In genomic region chr7:30575910-30576309, GRCh38 we compare ENCODE assay signal across 17 cellular contexts. TPM values are rescaled to one million over a fixed set of nuclear protein-coding genes. Genes with fewer than 3 reads are reported as not detected.
A peak's percentile ranks its signal among the peaks of the same experiment; 100 is the strongest.
DNase-seq lines count a peak whose midpoint lies in the region; ATAC-seq, FAIRE-seq and TF ChIP-seq lines count a peak whose summit lies in the region.
"Had no signal": no experiment of that assay in that cellular context is flagged by ENCODE, and none has a peak within 500 bp of the region (broad histone marks: within the 10 kb centered on the region; RNA-seq: fewer than 3 reads in every experiment).

No MANE protein-coding gene starts in this region.

- peaks cover 73% of the 10 kb centered on the region for H3K9me3 Mint-ChIP-seq in GM23338
- H3K9me3 Mint-ChIP-seq in central memory CD8-positive, alpha-beta T cell = no peaks in the 10 kb centered on the region
- peaks cover 5% of the 10 kb centered on the region for H3K9me3 Mint-ChIP-seq in activated naive CD8-positive, alpha-beta T cell treated with anti-CD3 and anti-CD28 coated beads for 36 hours

- H3K4me3 ChIP-seq in A549 = no peak overlapping the region
- no peak overlapping the region for H3K4me3 ChIP-seq in GM23338

- no peak for DNase-seq in A549 (ENCODE audit: low read depth in 1 of 2, low spot score in 1 of 2)
- peak; percentile 35 for DNase-seq in GM23338 (ENCODE audit: low spot score)
- peak; percentile 9 for DNase-seq in M059J (ENCODE audit: low read depth)
- DNase-seq in central memory CD8-positive, alpha-beta T cell (ENCODE audit: low spot score in 2 of 2) = no peak
- no peak for DNase-seq in activated naive CD8-positive, alpha-beta T cell treated with anti-CD3 and anti-CD28 coated beads for 36 hours
- DNase-seq in kidney glomerular epithelial cell (lab: John Stamatoyannopoulos, UW) = no peak
- DNase-seq: BE2C; CD4-positive, alpha-beta memory T cell; COR-L47; GOT3; H9; HFFc6; IMR-90; KG1 had no signal

- no peak overlapping the region for H3K4me3 Mint-ChIP-seq in GM23338
- H3K4me3 Mint-ChIP-seq in central memory CD8-positive, alpha-beta T cell = no peak overlapping the region
- H3K4me3 Mint-ChIP-seq in activated naive CD8-positive, alpha-beta T cell treated with anti-CD3 and anti-CD28 coated beads for 36 hours = no peak overlapping the region
- H3K4me3 Mint-ChIP-seq: CD4-positive, alpha-beta memory T cell; H9; HFFc6 had no signal

- POLR2A ChIA-PET in A549 (lab: Yijun Ruan, JAX) = no interaction called here

- peak; percentile 46 for FAIRE-seq in A549 (lab: Jason Lieb, UNC)
- FAIRE-seq: GM12891 had no signal

- H2AFZ ChIP-seq in GM23338 = no peak overlapping the region

- H3K9me2 ChIP-seq in GM23338 (ENCODE audit: insufficient read depth) = peaks cover 4% of the 10 kb centered on the region; the same call in 1 of the 2 replicates

- H3K4me2 ChIP-seq in A549 = no peak overlapping the region
- no peak overlapping the region for H3K4me2 ChIP-seq in GM23338

- 93% methylated on average over 2 of the region's 2 CpGs for WGBS in A549 (ENCODE audit: missing lambda C conversion rate)

- H3K27me3 Mint-ChIP-seq in GM23338 (ENCODE audit: insufficient read depth, low read depth, poor library complexity) = no peaks in the 10 kb centered on the region
- no peaks in the 10 kb centered on the region for H3K27me3 Mint-ChIP-seq in central memory CD8-positive, alpha-beta T cell
- no peaks in the 10 kb centered on the region for H3K27me3 Mint-ChIP-seq in activated naive CD8-positive, alpha-beta T cell treated with anti-CD3 and anti-CD28 coated beads for 36 hours
- H3K27me3 Mint-ChIP-seq: CD4-positive, alpha-beta memory T cell had no signal

- H3K27ac ChIP-seq in A549 = no peak overlapping the region
- H3K27ac ChIP-seq in GM23338 (ENCODE audit: low read depth) = no peak overlapping the region
- H3K27ac ChIP-seq: C4-2B had no signal

- no peaks in the 10 kb centered on the region for H3K79me2 ChIP-seq in GM23338 (replicated peaks; ENCODE audit: insufficient read depth)

- TF ChIP-seq CTCF in A549 (IDR thresholded peaks at IDR 0.05) (no peak), GM23338 (conservative IDR thresholded peaks at IDR 0.05; ENCODE audit: low read depth in 2 of 2) (no peak)

- H3K4me1 ChIP-seq in A549 = no peaks in the 10 kb centered on the region
- no peaks in the 10 kb centered on the region for H3K4me1 ChIP-seq in GM23338 (ENCODE audit: insufficient read depth)
- H3K4me1 ChIP-seq: BE2C had no signal

- ATAC-seq in A549 (no peak), GM23338 (no peak), HG02840 (IDR thresholded peaks at IDR 0.05; ENCODE audit: low FRiP score, unreplicated experiment) (no peak)
- no peak for ATAC-seq in central memory CD8-positive, alpha-beta T cell (replicated peaks; ENCODE audit: extremely low read depth, poor library complexity, severe bottlenecking)

- no peaks in the 10 kb centered on the region for H3K4me1 Mint-ChIP-seq in GM23338
- no peaks in the 10 kb centered on the region for H3K4me1 Mint-ChIP-seq in central memory CD8-positive, alpha-beta T cell
- H3K4me1 Mint-ChIP-seq in activated naive CD8-positive, alpha-beta T cell treated with anti-CD3 and anti-CD28 coated beads for 36 hours = peaks cover 6% of the 10 kb centered on the region
- H3K4me1 Mint-ChIP-seq: H9 had no signal

- peaks cover 28% of the 10 kb centered on the region for H3K36me3 ChIP-seq in GM23338 (ENCODE audit: insufficient read depth)

- CTCF ChIA-PET in A549 (lab: Yijun Ruan, JAX) = interaction anchor here (1.1 kb wide), 1 partner anchor 11 kb away, joined by 4 read pairs; no protein-coding TSS in a partner anchor

- H3K36me3 Mint-ChIP-seq in GM23338 (ENCODE audit: low read depth) = peaks cover 91% of the 10 kb centered on the region
- peaks cover 27% of the 10 kb centered on the region for H3K36me3 Mint-ChIP-seq in central memory CD8-positive, alpha-beta T cell (ENCODE audit: insufficient read depth)
- H3K36me3 Mint-ChIP-seq in activated naive CD8-positive, alpha-beta T cell treated with anti-CD3 and anti-CD28 coated beads for 36 hours = peaks cover 39% of the 10 kb centered on the region

- no peaks in the 10 kb centered on the region for H3F3A ChIP-seq in GM23338 (replicated peaks; ENCODE audit: low read depth)

- no peak overlapping the region for H3K27ac Mint-ChIP-seq in GM23338
- H3K27ac Mint-ChIP-seq in central memory CD8-positive, alpha-beta T cell (ENCODE audit: low read depth) = peak overlapping the region; percentile 27
- no peak overlapping the region for H3K27ac Mint-ChIP-seq in activated naive CD8-positive, alpha-beta T cell treated with anti-CD3 and anti-CD28 coated beads for 36 hours
- H3K27ac Mint-ChIP-seq: H9, HFFc6 had no signal

- H3K27me3 ChIP-seq in GM23338 (ENCODE audit: insufficient read depth) = no peaks in the 10 kb centered on the region
- H3K27me3 ChIP-seq: BE2C had no signal

- no peak for TF ChIP-seq RAD21 in A549 (conservative IDR thresholded peaks at IDR 0.05 in 1 of 2, IDR thresholded peaks at IDR 0.05 in 1 of 2)

- peaks cover 19% of the 10 kb centered on the region; the same call in 1 of the 3 replicates for H3K9me3 ChIP-seq in A549

- TF ChIP-seq POLR2A in A549 (IDR thresholded peaks at IDR 0.05; ENCODE audit: low read length) = no peak

- H4K20me1 ChIP-seq in GM23338 (replicated peaks; ENCODE audit: insufficient read depth) = no peaks in the 10 kb centered on the region

- TF ChIP-seq EP300 in A549 (IDR thresholded peaks at IDR 0.05) = no peak

TF ChIP-seq in A549, 52 proteins besides CTCF, POLR2A, EP300 and RAD21:
- TF ChIP-seq ZFP36 (IDR thresholded peaks at IDR 0.05; ENCODE audit: borderline replicate concordance, partially characterized antibody) (peak; percentile 82), TFCP2L1 (CRISPR knock-in tag; IDR thresholded peaks at IDR 0.05) (no peak), HOXA7 (CRISPR knock-in tag; IDR thresholded peaks at IDR 0.05) (no peak)

TF ChIP-seq in GM23338, 12 proteins besides CTCF, POLR2A, EP300 and RAD21:
- TF ChIP-seq ETS1 (IDR thresholded peaks at IDR 0.05) = no peak
- no peak for TF ChIP-seq STAT1 (IDR thresholded peaks at IDR 0.05; ENCODE audit: unreplicated experiment)
- TF ChIP-seq EZH2phosphoT487 (IDR thresholded peaks at IDR 0.05; ENCODE audit: unreplicated experiment) = no peak
- no peak for TF ChIP-seq EZH2 (IDR thresholded peaks at IDR 0.05; ENCODE audit: low read depth, unreplicated experiment)
- TF ChIP-seq POLR2AphosphoS5 (IDR thresholded peaks at IDR 0.05; ENCODE audit: low read depth) = no peak
TF ChIP-seq in GM23338: peak in this region for 0.

RNA-seq across cellular contexts. Expression of gene GARS1, which starts 18.8 kb away (rescaled TPM):
- polyA plus RNA-seq in A549 (2011; rRNA removed) (608 and 654 TPM in 2 replicates), A549 (2017; fragmentation: RNase III; extraction: RNeasy Plus Mini Kit Qiagen cat#74134 plus additional on column Dnase treatment) (134 to 159 TPM (median 140 TPM) in 3 replicates), GM23338 (2016; fragmentation: Nextera tagmentation; extraction: Ambion mirVana) (198 and 207 TPM in 2 replicates)
- polyA plus RNA-seq in A549 (2012; cell fraction: cytosol; rRNA removed) = 291 and 297 TPM in 2 replicates
- 219 and 296 TPM in 2 replicates for polyA plus RNA-seq in A549 (2012; cell fraction: nucleus; rRNA removed)
- 724 and 778 TPM in 2 replicates for polyA minus RNA-seq in A549 (2011; rRNA and poly(A)+ RNA removed)
- 241 and 271 TPM in 2 replicates for total RNA-seq in GM23338 (2014; rRNA removed; shearing (Covaris generic))
- total RNA-seq in M059J (2014; rRNA removed; shearing (Covaris generic)) = 91.7 and 97.2 TPM in 2 replicates
- total RNA-seq in activated naive CD8-positive, alpha-beta T cell treated with anti-CD3 and anti-CD28 coated beads for 36 hours = 100 to 1,000 TPM; 366 to 384 TPM

Comparison
In these comparisons a context has a peak if more than half of its experiments do, and no peak if none do; other contexts are left out.
1. DNase-seq: peak in GM23338 (single experiment) and M059J (single experiment); none in A549 (0 of 2), central memory CD8-positive, alpha-beta T cell (0 of 2), activated naive CD8-positive, alpha-beta T cell treated with anti-CD3 and anti-CD28 coated beads for 36 hours (single experiment) and kidney glomerular epithelial cell (single experiment).